21 cellular contexts compared by ENCODE assay signal in genomic region chr15:87610366-87610765, GRCh38.
DNase-seq lines count a peak whose midpoint lies in the region; ATAC-seq and TF ChIP-seq lines count a peak whose summit lies in the region.
"Had no signal": no experiment of that assay in that cellular context is flagged by ENCODE, and none has a peak within 500 bp of the region (broad histone marks: within the 10 kb centered on the region; RNA-seq: fewer than 3 reads in every experiment).

No MANE protein-coding gene starts in this region.

- H3K4me3 ChIP-seq in choroid plexus epithelial cell (ENCODE audit: low read depth, low read length): no peak overlapping the region
- H3K4me3 ChIP-seq: pancreas, skin epidermis, suprapubic skin had no signal

- no peak for TF ChIP-seq CTCF in choroid plexus epithelial cell (conservative IDR thresholded peaks at IDR 0.05; ENCODE audit: low read depth, low read length)

- H3K9me3 Mint-ChIP-seq in T-helper 2 cell treated with Interferon-gamma antibody and Interleukin-4, amounts not matched to agents 5 μg/mL and 100 μg/mL, for 36 hours: no peaks in the 10 kb centered on the region
- no peaks in the 10 kb centered on the region for H3K9me3 Mint-ChIP-seq in activated CD8-positive, alpha-beta T cell treated with anti-CD3 and anti-CD28 coated beads, Interleukin-2, amount 10 ng/mL, durations not matched to agents 7 days and 5 days (ENCODE audit: insufficient read depth)
- H3K9me3 Mint-ChIP-seq: activated CD8-positive, alpha-beta T cell treated with anti-CD3 and anti-CD28 coated beads for 36 hours had no signal

- H3K36me3 Mint-ChIP-seq in T-helper 2 cell treated with Interferon-gamma antibody and Interleukin-4, amounts not matched to agents 5 μg/mL and 100 μg/mL, for 36 hours (ENCODE audit: low read depth): no peaks in the 10 kb centered on the region
- no peaks in the 10 kb centered on the region for H3K36me3 Mint-ChIP-seq in activated CD8-positive, alpha-beta T cell treated with anti-CD3 and anti-CD28 coated beads, Interleukin-2, amount 10 ng/mL, durations not matched to agents 7 days and 5 days (ENCODE audit: low read depth)
- H3K36me3 Mint-ChIP-seq: activated naive CD8-positive, alpha-beta T cell had no signal

- no peak overlapping the region for H3K27ac Mint-ChIP-seq in T-helper 2 cell treated with Interferon-gamma antibody and Interleukin-4, amounts not matched to agents 5 μg/mL and 100 μg/mL, for 36 hours
- H3K27ac Mint-ChIP-seq in activated CD8-positive, alpha-beta T cell treated with anti-CD3 and anti-CD28 coated beads, Interleukin-2, amount 10 ng/mL, durations not matched to agents 7 days and 5 days: no peak overlapping the region
- H3K27ac Mint-ChIP-seq: activated CD8-positive, alpha-beta T cell treated with anti-CD3 and anti-CD28 coated beads for 36 hours; activated naive CD8-positive, alpha-beta T cell had no signal

- ATAC-seq in HG02970 (IDR thresholded peaks at IDR 0.05; ENCODE audit: low FRiP score, unreplicated experiment): no peak
- no peak for ATAC-seq in activated CD8-positive, alpha-beta T cell treated with anti-CD3 and anti-CD28 coated beads, Interleukin-2, amount 10 ng/mL, durations not matched to agents 7 days and 5 days
- ATAC-seq: activated CD8-positive, alpha-beta T cell treated with anti-CD3 and anti-CD28 coated beads for 36 hours; left lobe of liver; pancreas had no signal

- peak; percentile 48 for DNase-seq in Daoy (ENCODE audit: low read depth)
- peak; percentile 93 for DNase-seq in OCI-M1 (lab: John Stamatoyannopoulos, UW)
- DNase-seq in choroid plexus epithelial cell (ENCODE audit: low read depth): peak; percentile 66
- DNase-seq in iris pigment epithelial cell (ENCODE audit: low read depth): peak; percentile 24
- DNase-seq in T-helper 2 cell treated with Interferon-gamma antibody and Interleukin-4, amounts not matched to agents 5 μg/mL and 100 μg/mL, for 36 hours (ENCODE audit: low spot score): no peak
- DNase-seq in activated CD8-positive, alpha-beta T cell treated with anti-CD3 and anti-CD28 coated beads, Interleukin-2, amount 10 ng/mL, durations not matched to agents 7 days and 5 days: no peak
- no peak for DNase-seq in activated CD8-positive, alpha-beta memory T cell treated with anti-CD3 and anti-CD28 coated beads, Interleukin-2, amount 50 U/mL, for 48 hours
- DNase-seq: activated CD8-positive, alpha-beta T cell treated with anti-CD3 and anti-CD28 coated beads for 36 hours; central memory CD4-positive, alpha-beta T cell; foreskin fibroblast; MM.1S; NCI-H2081; NCI-H524; pancreas; stimulated activated CD4-positive, alpha-beta T cell treated with anti-CD3 and anti-CD28 coated beads, Interleukin-4, amount 100 ng/mL, for 4 hours; stimulated activated CD8-positive, alpha-beta memory T cell treated with anti-CD3 and anti-CD28 coated beads, Interleukin-4, amount 100 ng/mL, for 48 hours had no signal

- peaks cover 1% of the 10 kb centered on the region for H3K4me1 Mint-ChIP-seq in T-helper 2 cell treated with Interferon-gamma antibody and Interleukin-4, amounts not matched to agents 5 μg/mL and 100 μg/mL, for 36 hours (ENCODE audit: low read depth)
- H3K4me1 Mint-ChIP-seq in activated CD8-positive, alpha-beta T cell treated with anti-CD3 and anti-CD28 coated beads, Interleukin-2, amount 10 ng/mL, durations not matched to agents 7 days and 5 days (ENCODE audit: low read depth): no peaks in the 10 kb centered on the region

- CTCF ChIA-PET in activated CD8-positive, alpha-beta T cell treated with anti-CD3 and anti-CD28 coated beads, Interleukin-2, amount 10 ng/mL, durations not matched to agents 7 days and 5 days (lab: Charles Lee): no interaction called here

- no peak overlapping the region for H3K4me3 Mint-ChIP-seq in T-helper 2 cell treated with Interferon-gamma antibody and Interleukin-4, amounts not matched to agents 5 μg/mL and 100 μg/mL, for 36 hours
- no peak overlapping the region for H3K4me3 Mint-ChIP-seq in activated CD8-positive, alpha-beta T cell treated with anti-CD3 and anti-CD28 coated beads, Interleukin-2, amount 10 ng/mL, durations not matched to agents 7 days and 5 days
- H3K4me3 Mint-ChIP-seq: activated CD8-positive, alpha-beta T cell treated with anti-CD3 and anti-CD28 coated beads for 36 hours; activated naive CD8-positive, alpha-beta T cell had no signal

- POLR2A ChIA-PET in activated CD8-positive, alpha-beta T cell treated with anti-CD3 and anti-CD28 coated beads, Interleukin-2, amount 10 ng/mL, durations not matched to agents 7 days and 5 days (lab: Charles Lee): no interaction called here

- H3K27me3 Mint-ChIP-seq in T-helper 2 cell treated with Interferon-gamma antibody and Interleukin-4, amounts not matched to agents 5 μg/mL and 100 μg/mL, for 36 hours (ENCODE audit: low read depth): peaks cover 2% of the 10 kb centered on the region
- H3K27me3 Mint-ChIP-seq in activated CD8-positive, alpha-beta T cell treated with anti-CD3 and anti-CD28 coated beads, Interleukin-2, amount 10 ng/mL, durations not matched to agents 7 days and 5 days (ENCODE audit: low read depth): no peaks in the 10 kb centered on the region

Comparison
In these comparisons a context has a peak if more than half of its experiments do, and no peak if none do; other contexts are left out.
1. DNase-seq: peak in Daoy (single experiment), OCI-M1 (single experiment), choroid plexus epithelial cell (single experiment) and iris pigment epithelial cell (single experiment); none in T-helper 2 cell treated with Interferon-gamma antibody and Interleukin-4, amounts not matched to agents 5 μg/mL and 100 μg/mL, for 36 hours (single experiment), activated CD8-positive, alpha-beta T cell treated with anti-CD3 and anti-CD28 coated beads, Interleukin-2, amount 10 ng/mL, durations not matched to agents 7 days and 5 days (single experiment) and activated CD8-positive, alpha-beta memory T cell treated with anti-CD3 and anti-CD28 coated beads, Interleukin-2, amount 50 U/mL, for 48 hours (single experiment).